16 cellular contexts compared by ENCODE assay signal in genomic region chr10:50620899-50621298, GRCh38. TPM values are rescaled to one million over a fixed set of nuclear protein-coding genes. Genes with fewer than 3 reads are reported as not detected.
DNase-seq lines count a peak whose midpoint lies in the region; ATAC-seq lines count a peak whose summit lies in the region.
"Had no signal": no experiment of that assay in that cellular context is flagged by ENCODE, and none has a peak within 500 bp of the region (broad histone marks: within the 10 kb centered on the region; RNA-seq: fewer than 3 reads in every experiment).

No MANE protein-coding gene starts in this region.

- no peak for ATAC-seq in activated naive CD8-positive, alpha-beta T cell treated with anti-CD3 and anti-CD28 coated beads, Interleukin-2, amount 50 U/mL, for 24 hours
- ATAC-seq in T-helper 17 cell: no peak
- ATAC-seq: left ventricle myocardium superior; stimulated activated effector memory CD8-positive, alpha-beta T cell treated with anti-CD3 and anti-CD28 coated beads, Interleukin-12 subunit alpha, Interleukin-12 subunit beta, amount 100 ng/mL, for 72 hours had no signal

- no peaks in the 10 kb centered on the region for H3K27me3 Mint-ChIP-seq in activated naive CD8-positive, alpha-beta T cell
- H3K27me3 Mint-ChIP-seq in activated naive CD8-positive, alpha-beta T cell treated with anti-CD3 and anti-CD28 coated beads, Interleukin-2, amount 50 U/mL, for 24 hours: no peaks in the 10 kb centered on the region
- H3K27me3 Mint-ChIP-seq in T-helper 17 cell: no peaks in the 10 kb centered on the region
- peaks cover 4% of the 10 kb centered on the region for H3K27me3 Mint-ChIP-seq in activated T-helper 2 cell treated with anti-CD3 and anti-CD28 coated beads, Interferon-gamma antibody, Interleukin-2, Interleukin-4, amounts not matched to agents 10 μg/mL and 5 μg/mL and 100 μg/mL, durations not matched to agents 14 hours and 24 hours and 36 hours (ENCODE audit: low read depth)

- peaks cover 62% of the 10 kb centered on the region for H3K4me1 Mint-ChIP-seq in activated naive CD8-positive, alpha-beta T cell (ENCODE audit: low read depth)
- peaks cover 59% of the 10 kb centered on the region for H3K4me1 Mint-ChIP-seq in activated naive CD8-positive, alpha-beta T cell treated with anti-CD3 and anti-CD28 coated beads, Interleukin-2, amount 50 U/mL, for 24 hours
- peaks cover 38% of the 10 kb centered on the region for H3K4me1 Mint-ChIP-seq in T-helper 17 cell
- H3K4me1 Mint-ChIP-seq in activated T-helper 2 cell treated with anti-CD3 and anti-CD28 coated beads, Interferon-gamma antibody, Interleukin-2, Interleukin-4, amounts not matched to agents 10 μg/mL and 5 μg/mL and 100 μg/mL, durations not matched to agents 14 hours and 24 hours and 36 hours (ENCODE audit: low read depth): peaks cover 33% of the 10 kb centered on the region

- H3K27me3 ChIP-seq in iPS-15b (ENCODE audit: control insufficient read depth, insufficient read depth, low read length): peaks cover 3% of the 10 kb centered on the region
- H3K27me3 ChIP-seq in subcutaneous abdominal adipose tissue (ENCODE audit: control insufficient read depth in 5 of 5, insufficient read depth in 4 of 5, low read length in 5 of 5): no peaks in the 10 kb centered on the region

- no peaks in the 10 kb centered on the region for H3K36me3 ChIP-seq in iPS-15b (ENCODE audit: control insufficient read depth, insufficient read depth, low read length)
- no peaks in the 10 kb centered on the region for H3K36me3 ChIP-seq in subcutaneous abdominal adipose tissue (ENCODE audit: control insufficient read depth in 5 of 5, insufficient read depth in 5 of 5, low read length in 5 of 5)

- no peak for DNase-seq in activated naive CD8-positive, alpha-beta T cell treated with anti-CD3 and anti-CD28 coated beads, Interleukin-2, amount 50 U/mL, for 24 hours
- no peak for DNase-seq in T-helper 17 cell
- DNase-seq in NCI-H2029 (lab: John Stamatoyannopoulos, UW): no peak
- DNase-seq in activated CD4-positive, alpha-beta T cell treated with anti-CD3 and anti-CD28 coated beads for 1 hour: no peak
- DNase-seq in activated T-helper 2 cell treated with anti-CD3 and anti-CD28 coated beads, Interferon-gamma antibody, Interleukin-2, Interleukin-4, amounts not matched to agents 10 μg/mL and 5 μg/mL and 100 μg/mL, durations not matched to agents 14 hours and 24 hours and 36 hours (ENCODE audit: low spot score): no peak
- DNase-seq: activated CD8-positive, alpha-beta memory T cell treated with anti-CD3 and anti-CD28 coated beads, Interleukin-2, amount 50 U/mL, for 4 hours; anterior cingulate cortex; erythroblast; H9; left ventricle myocardium superior; NCI-H187; NCI-H524 had no signal

- peak overlapping the region; percentile 46 for H3K4me3 Mint-ChIP-seq in activated naive CD8-positive, alpha-beta T cell
- H3K4me3 Mint-ChIP-seq in activated naive CD8-positive, alpha-beta T cell treated with anti-CD3 and anti-CD28 coated beads, Interleukin-2, amount 50 U/mL, for 24 hours: no peak overlapping the region
- no peak overlapping the region for H3K4me3 Mint-ChIP-seq in T-helper 17 cell
- no peak overlapping the region for H3K4me3 Mint-ChIP-seq in activated T-helper 2 cell treated with anti-CD3 and anti-CD28 coated beads, Interferon-gamma antibody, Interleukin-2, Interleukin-4, amounts not matched to agents 10 μg/mL and 5 μg/mL and 100 μg/mL, durations not matched to agents 14 hours and 24 hours and 36 hours (ENCODE audit: low read depth)

- H3K9ac ChIP-seq in iPS-15b (ENCODE audit: low read depth, low read length) (no peak overlapping the region), subcutaneous abdominal adipose tissue (ENCODE audit: low read length in 5 of 5) (no peak overlapping the region)

- H3K27ac ChIP-seq in subcutaneous abdominal adipose tissue (ENCODE audit: low read depth, low read length): peak overlapping the region; percentile 99

- H3K4me1 ChIP-seq in iPS-15b (ENCODE audit: control insufficient read depth, insufficient read depth, low read length): peaks cover 37% of the 10 kb centered on the region
- H3K4me1 ChIP-seq in subcutaneous abdominal adipose tissue (ENCODE audit: control insufficient read depth in 5 of 5, insufficient read depth in 5 of 5, low read length in 5 of 5): peaks cover 3 to 30% (median 23%) of the 10 kb centered on the region in 5 donors

- no peaks in the 10 kb centered on the region for H3K9me3 ChIP-seq in T-helper 17 cell (ENCODE audit: control insufficient read depth, low read length, poor library complexity, severe bottlenecking)
- H3K9me3 ChIP-seq in iPS-15b (ENCODE audit: control insufficient read depth, insufficient read depth, low read length): no peaks in the 10 kb centered on the region
- H3K9me3 ChIP-seq in subcutaneous abdominal adipose tissue (ENCODE audit: control insufficient read depth in 5 of 5, low read length in 5 of 5): no peaks in the 10 kb centered on the region

- peak overlapping the region; percentile 89 for H3K4me3 ChIP-seq in iPS-15b (ENCODE audit: low read depth, low read length)
- no peak overlapping the region for H3K4me3 ChIP-seq in subcutaneous abdominal adipose tissue (ENCODE audit: low read depth in 1 of 5, low read length in 5 of 5)

- H3K36me3 Mint-ChIP-seq in activated naive CD8-positive, alpha-beta T cell: no peaks in the 10 kb centered on the region
- no peaks in the 10 kb centered on the region for H3K36me3 Mint-ChIP-seq in activated naive CD8-positive, alpha-beta T cell treated with anti-CD3 and anti-CD28 coated beads, Interleukin-2, amount 50 U/mL, for 24 hours (ENCODE audit: low read depth)
- H3K36me3 Mint-ChIP-seq in T-helper 17 cell (ENCODE audit: low read depth): no peaks in the 10 kb centered on the region
- H3K36me3 Mint-ChIP-seq in activated T-helper 2 cell treated with anti-CD3 and anti-CD28 coated beads, Interferon-gamma antibody, Interleukin-2, Interleukin-4, amounts not matched to agents 10 μg/mL and 5 μg/mL and 100 μg/mL, durations not matched to agents 14 hours and 24 hours and 36 hours (ENCODE audit: low read depth): peaks cover 3% of the 10 kb centered on the region

- H3K27ac Mint-ChIP-seq in activated naive CD8-positive, alpha-beta T cell: peak overlapping the region; percentile 58
- no peak overlapping the region for H3K27ac Mint-ChIP-seq in activated naive CD8-positive, alpha-beta T cell treated with anti-CD3 and anti-CD28 coated beads, Interleukin-2, amount 50 U/mL, for 24 hours
- H3K27ac Mint-ChIP-seq in T-helper 17 cell: peak overlapping the region; percentile 98
- H3K27ac Mint-ChIP-seq in activated T-helper 2 cell treated with anti-CD3 and anti-CD28 coated beads, Interferon-gamma antibody, Interleukin-2, Interleukin-4, amounts not matched to agents 10 μg/mL and 5 μg/mL and 100 μg/mL, durations not matched to agents 14 hours and 24 hours and 36 hours: no peak overlapping the region
- H3K27ac Mint-ChIP-seq: stimulated activated effector memory CD8-positive, alpha-beta T cell treated with anti-CD3 and anti-CD28 coated beads, Interleukin-12 subunit alpha, Interleukin-12 subunit beta, amount 100 ng/mL, for 72 hours had no signal

- intact Hi-C loops in activated T-helper 2 cell treated with anti-CD3 and anti-CD28 coated beads, Interferon-gamma antibody, Interleukin-2, Interleukin-4, amounts not matched to agents 10 μg/mL and 5 μg/mL and 100 μg/mL, durations not matched to agents 14 hours and 24 hours and 36 hours (cut with micrococcal nuclease): loop anchor here (10.0 kb wide), 1 partner anchor 114 kb away; the partner anchor contains the start of gene ASAH2B

- H3K9me3 Mint-ChIP-seq in activated naive CD8-positive, alpha-beta T cell (ENCODE audit: low read depth): no peaks in the 10 kb centered on the region
- H3K9me3 Mint-ChIP-seq in activated naive CD8-positive, alpha-beta T cell treated with anti-CD3 and anti-CD28 coated beads, Interleukin-2, amount 50 U/mL, for 24 hours: no peaks in the 10 kb centered on the region
- no peaks in the 10 kb centered on the region for H3K9me3 Mint-ChIP-seq in activated T-helper 2 cell treated with anti-CD3 and anti-CD28 coated beads, Interferon-gamma antibody, Interleukin-2, Interleukin-4, amounts not matched to agents 10 μg/mL and 5 μg/mL and 100 μg/mL, durations not matched to agents 14 hours and 24 hours and 36 hours
- H3K9me3 Mint-ChIP-seq: H9; stimulated activated effector memory CD8-positive, alpha-beta T cell treated with anti-CD3 and anti-CD28 coated beads, Interleukin-12 subunit alpha, Interleukin-12 subunit beta, amount 100 ng/mL, for 72 hours had no signal

RNA-seq across cellular contexts. Expression of gene SGMS1, which starts 2.9 kb away (rescaled TPM):
- total RNA-seq in T-helper 17 cell: 10 to 100 TPM; 45.3 to 51.3 TPM
- total RNA-seq in activated T-helper 2 cell treated with anti-CD3 and anti-CD28 coated beads, Interferon-gamma antibody, Interleukin-2, Interleukin-4, amounts not matched to agents 10 μg/mL and 5 μg/mL and 100 μg/mL, durations not matched to agents 14 hours and 24 hours and 36 hours: 10.7 and 11.3 TPM in 2 replicates

Comparison
In these comparisons a context has a peak if more than half of its experiments do, and no peak if none do; other contexts are left out.
1. H3K27ac Mint-ChIP-seq: peak in activated naive CD8-positive, alpha-beta T cell (single experiment) and T-helper 17 cell (single experiment); none in activated naive CD8-positive, alpha-beta T cell treated with anti-CD3 and anti-CD28 coated beads, Interleukin-2, amount 50 U/mL, for 24 hours (single experiment) and activated T-helper 2 cell treated with anti-CD3 and anti-CD28 coated beads, Interferon-gamma antibody, Interleukin-2, Interleukin-4, amounts not matched to agents 10 μg/mL and 5 μg/mL and 100 μg/mL, durations not matched to agents 14 hours and 24 hours and 36 hours (single experiment).